Comparison of ENCODE assay signal across 1 cellular context in the genomic region with DNA sequence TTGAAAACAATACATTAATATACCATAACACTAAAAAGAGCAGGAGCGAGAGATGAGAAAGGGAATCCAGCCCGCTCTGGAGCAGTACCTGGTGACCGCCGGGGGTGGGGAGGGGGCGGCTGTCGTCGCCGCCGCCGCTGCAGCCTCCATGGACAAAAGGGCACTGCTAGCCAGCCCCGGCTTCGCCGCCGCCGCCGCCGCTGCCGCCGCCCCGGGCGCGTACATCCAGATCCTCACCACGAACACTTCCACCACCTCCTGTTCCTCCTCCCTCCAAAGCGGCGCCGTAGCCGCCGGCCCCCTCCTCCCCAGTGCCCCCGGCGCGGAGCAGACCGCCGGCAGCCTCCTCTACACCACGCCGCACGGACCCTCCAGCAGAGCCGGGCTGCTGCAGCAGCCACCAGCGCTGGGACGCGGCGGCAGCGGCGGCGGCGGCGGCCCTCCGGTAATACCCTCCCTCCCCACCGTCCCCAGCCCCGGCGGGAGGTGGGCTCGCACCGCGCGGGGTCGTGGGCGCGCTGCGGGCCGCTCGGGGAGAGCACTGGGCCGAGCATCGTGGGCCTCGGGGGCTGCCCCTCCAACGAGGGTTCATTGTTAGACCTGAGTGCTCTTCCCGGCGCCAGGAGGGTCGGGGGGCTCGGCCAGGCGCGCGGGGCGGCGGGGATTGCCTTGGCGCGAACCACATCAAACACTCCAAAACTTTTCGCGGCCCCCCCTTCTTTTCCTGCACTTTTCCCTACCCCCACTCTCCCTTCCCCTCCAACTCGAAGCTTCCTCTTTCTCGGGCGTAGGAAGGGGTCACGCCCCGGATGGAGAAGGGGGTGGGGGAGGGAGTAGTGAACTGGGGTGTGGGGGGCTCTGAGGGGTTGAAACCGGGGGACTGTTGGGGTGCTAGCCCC.
TF ChIP-seq lines count a peak whose summit lies in the region.

No MANE protein-coding gene starts in this region.

TF ChIP-seq in GM12878, 131 proteins besides CTCF, POLR2A, EP300 and RAD21 (continued from another document):
- TF ChIP-seq ZNF274 (IDR thresholded peaks at IDR 0.05; ENCODE audit: insufficient read depth, insufficient read length), result no peak
- TF ChIP-seq SPI1 (IDR thresholded peaks at IDR 0.05; ENCODE audit: borderline replicate concordance, insufficient read depth, low read depth, low read length), result peak; percentile 19; the same call in 1 of the 2 replicates
- no peak for TF ChIP-seq JUND (IDR thresholded peaks at IDR 0.05; ENCODE audit: low read depth, low read length)
- no peak for TF ChIP-seq MAX (IDR thresholded peaks at IDR 0.05; ENCODE audit: low read depth, low read length)
- TF ChIP-seq MLLT1 (IDR thresholded peaks at IDR 0.05), result no peak
- TF ChIP-seq MYC (IDR thresholded peaks at IDR 0.05; ENCODE audit: insufficient read depth, insufficient read length, insufficient replicate concordance, low read length, severe bottlenecking), result no peak
- no peak for TF ChIP-seq RAD51 (IDR thresholded peaks at IDR 0.05)
- no peak for TF ChIP-seq HSF1 (IDR thresholded peaks at IDR 0.05; ENCODE audit: low read depth, low read length)
- TF ChIP-seq HDAC2 (IDR thresholded peaks at IDR 0.05), result 0 out of 2 replicates have a peak, but pooled peaks have one; percentile 2
- no peak for TF ChIP-seq PML (IDR thresholded peaks at IDR 0.05; ENCODE audit: low read length)
- TF ChIP-seq MXI1 (IDR thresholded peaks at IDR 0.05; ENCODE audit: low read depth, low read length), result no peak
- TF ChIP-seq SUPT20H (IDR thresholded peaks at IDR 0.05; ENCODE audit: borderline replicate concordance, control insufficient read depth, low read depth, low read length), result no peak
- TF ChIP-seq NRF1 (conservative IDR thresholded peaks at IDR 0.05; ENCODE audit: low read depth, low read length), result no peak
- TF ChIP-seq, protein P1, sequence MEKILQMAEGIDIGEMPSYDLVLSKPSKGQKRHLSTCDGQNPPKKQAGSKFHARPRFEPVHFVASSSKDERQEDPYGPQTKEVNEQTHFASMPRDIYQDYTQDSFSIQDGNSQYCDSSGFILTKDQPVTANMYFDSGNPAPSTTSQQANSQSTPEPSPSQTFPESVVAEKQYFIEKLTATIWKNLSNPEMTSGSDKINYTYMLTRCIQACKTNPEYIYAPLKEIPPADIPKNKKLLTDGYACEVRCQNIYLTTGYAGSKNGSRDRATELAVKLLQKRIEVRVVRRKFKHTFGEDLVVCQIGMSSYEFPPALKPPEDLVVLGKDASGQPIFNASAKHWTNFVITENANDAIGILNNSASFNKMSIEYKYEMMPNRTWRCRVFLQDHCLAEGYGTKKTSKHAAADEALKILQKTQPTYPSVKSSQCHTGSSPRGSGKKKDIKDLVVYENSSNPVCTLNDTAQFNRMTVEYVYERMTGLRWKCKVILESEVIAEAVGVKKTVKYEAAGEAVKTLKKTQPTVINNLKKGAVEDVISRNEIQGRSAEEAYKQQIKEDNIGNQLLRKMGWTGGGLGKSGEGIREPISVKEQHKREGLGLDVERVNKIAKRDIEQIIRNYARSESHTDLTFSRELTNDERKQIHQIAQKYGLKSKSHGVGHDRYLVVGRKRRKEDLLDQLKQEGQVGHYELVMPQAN (conservative IDR thresholded peaks at IDR 0.05), result peak; percentile 50; the same call in 1 of the 2 replicates
- peak; percentile 82 to 84 for TF ChIP-seq IKZF2 (IDR thresholded peaks at IDR 0.05)
- TF ChIP-seq NFXL1 (IDR thresholded peaks at IDR 0.05; ENCODE audit: borderline replicate concordance), result no peak
- TF ChIP-seq ZBTB40 (IDR thresholded peaks at IDR 0.05; ENCODE audit: borderline replicate concordance), result peak; percentile 26; the same call in 1 of the 2 replicates
- TF ChIP-seq ASH2L (IDR thresholded peaks at IDR 0.05; ENCODE audit: borderline replicate concordance, low read depth), result 0 out of 2 replicates have a peak, but pooled peaks have one; percentile 1
- no peak for TF ChIP-seq YY1 (IDR thresholded peaks at IDR 0.05; ENCODE audit: low read depth, low read length)
- TF ChIP-seq POLR2AphosphoS5 (IDR thresholded peaks at IDR 0.05; ENCODE audit: low read length), result peak; percentile 23
- TF ChIP-seq CHD1 (IDR thresholded peaks at IDR 0.05; ENCODE audit: low read depth, low read length), result no peak
- 0 out of 2 replicates have a peak, but pooled peaks have one; percentile 24 for TF ChIP-seq MTA2 (IDR thresholded peaks at IDR 0.05; ENCODE audit: low read depth)
- TF ChIP-seq, protein P2, sequence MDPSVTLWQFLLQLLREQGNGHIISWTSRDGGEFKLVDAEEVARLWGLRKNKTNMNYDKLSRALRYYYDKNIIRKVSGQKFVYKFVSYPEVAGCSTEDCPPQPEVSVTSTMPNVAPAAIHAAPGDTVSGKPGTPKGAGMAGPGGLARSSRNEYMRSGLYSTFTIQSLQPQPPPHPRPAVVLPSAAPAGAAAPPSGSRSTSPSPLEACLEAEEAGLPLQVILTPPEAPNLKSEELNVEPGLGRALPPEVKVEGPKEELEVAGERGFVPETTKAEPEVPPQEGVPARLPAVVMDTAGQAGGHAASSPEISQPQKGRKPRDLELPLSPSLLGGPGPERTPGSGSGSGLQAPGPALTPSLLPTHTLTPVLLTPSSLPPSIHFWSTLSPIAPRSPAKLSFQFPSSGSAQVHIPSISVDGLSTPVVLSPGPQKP (IDR thresholded peaks at IDR 0.05; ENCODE audit: low read depth, low read length), result no peak
- no peak for TF ChIP-seq STAT1 (conservative IDR thresholded peaks at IDR 0.05)
- TF ChIP-seq GATAD2B (conservative IDR thresholded peaks at IDR 0.05; ENCODE audit: low read depth), result peak; percentile 34; the same call in 1 of the 2 replicates
- no peak; the same call in 1 of the 2 replicates for TF ChIP-seq MTA3 (IDR thresholded peaks at IDR 0.05; ENCODE audit: borderline replicate concordance, low read length)
- TF ChIP-seq, protein P3, sequence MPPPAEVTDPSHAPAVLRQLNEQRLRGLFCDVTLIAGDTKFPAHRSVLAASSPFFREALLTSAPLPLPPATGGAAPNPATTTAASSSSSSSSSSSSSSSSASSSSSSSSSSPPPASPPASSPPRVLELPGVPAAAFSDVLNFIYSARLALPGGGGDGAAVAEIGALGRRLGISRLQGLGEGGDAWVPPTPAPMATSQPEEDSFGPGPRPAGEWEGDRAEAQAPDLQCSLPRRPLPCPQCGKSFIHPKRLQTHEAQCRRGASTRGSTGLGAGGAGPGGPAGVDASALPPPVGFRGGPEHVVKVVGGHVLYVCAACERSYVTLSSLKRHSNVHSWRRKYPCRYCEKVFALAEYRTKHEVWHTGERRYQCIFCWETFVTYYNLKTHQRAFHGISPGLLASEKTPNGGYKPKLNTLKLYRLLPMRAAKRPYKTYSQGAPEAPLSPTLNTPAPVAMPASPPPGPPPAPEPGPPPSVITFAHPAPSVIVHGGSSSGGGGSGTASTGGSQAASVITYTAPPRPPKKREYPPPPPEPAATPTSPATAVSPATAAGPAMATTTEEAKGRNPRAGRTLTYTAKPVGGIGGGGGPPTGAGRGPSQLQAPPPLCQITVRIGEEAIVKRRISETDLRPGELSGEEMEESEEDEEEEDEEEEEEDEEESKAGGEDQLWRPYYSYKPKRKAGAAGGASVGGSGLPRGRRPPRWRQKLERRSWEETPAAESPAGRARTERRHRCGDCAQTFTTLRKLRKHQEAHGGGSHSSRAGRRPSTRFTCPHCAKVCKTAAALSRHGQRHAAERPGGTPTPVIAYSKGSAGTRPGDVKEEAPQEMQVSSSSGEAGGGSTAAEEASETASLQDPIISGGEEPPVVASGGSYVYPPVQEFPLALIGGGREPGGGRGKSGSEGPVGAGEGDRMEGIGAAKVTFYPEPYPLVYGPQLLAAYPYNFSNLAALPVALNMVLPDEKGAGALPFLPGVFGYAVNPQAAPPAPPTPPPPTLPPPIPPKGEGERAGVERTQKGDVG (CRISPR knock-in tag; IDR thresholded peaks at IDR 0.05), result no peak
- TF ChIP-seq IKZF1 (conservative IDR thresholded peaks at IDR 0.05), result peak; percentile 69; the same call in 1 of the 2 replicates
- no peak for TF ChIP-seq RELA (IDR thresholded peaks at IDR 0.05; ENCODE audit: borderline replicate concordance, partially characterized antibody)
- peak; percentile 42; the same call in 1 of the 2 replicates for TF ChIP-seq NBN (IDR thresholded peaks at IDR 0.05)
- no peak for TF ChIP-seq E2F8 (IDR thresholded peaks at IDR 0.05; ENCODE audit: low read depth, partially characterized antibody)
- no peak for TF ChIP-seq FOXK2 (IDR thresholded peaks at IDR 0.05)
- TF ChIP-seq BMI1 (IDR thresholded peaks at IDR 0.05; ENCODE audit: borderline replicate concordance), result no peak
- TF ChIP-seq SUZ12 (IDR thresholded peaks at IDR 0.05; ENCODE audit: unreplicated experiment), result no peak
- no peak for TF ChIP-seq HDAC6 (IDR thresholded peaks at IDR 0.05; ENCODE audit: unreplicated experiment)
- TF ChIP-seq MEF2B (IDR thresholded peaks at IDR 0.05; ENCODE audit: partially characterized antibody, poor library complexity, severe bottlenecking), result no peak
- TF ChIP-seq TCF12 (IDR thresholded peaks at IDR 0.05; ENCODE audit: low read depth, low read length), result no peak
- TF ChIP-seq CBX5 (IDR thresholded peaks at IDR 0.05; ENCODE audit: low read depth), result no peak
- no peak for TF ChIP-seq ESRRA (IDR thresholded peaks at IDR 0.05; ENCODE audit: low read length)
- no peak for TF ChIP-seq BHLHE40 (IDR thresholded peaks at IDR 0.05; ENCODE audit: borderline replicate concordance in 1 of 2, low read depth in 2 of 2, low read length in 1 of 2)
